1 cellular context compared by ENCODE assay signal in the genomic region with DNA sequence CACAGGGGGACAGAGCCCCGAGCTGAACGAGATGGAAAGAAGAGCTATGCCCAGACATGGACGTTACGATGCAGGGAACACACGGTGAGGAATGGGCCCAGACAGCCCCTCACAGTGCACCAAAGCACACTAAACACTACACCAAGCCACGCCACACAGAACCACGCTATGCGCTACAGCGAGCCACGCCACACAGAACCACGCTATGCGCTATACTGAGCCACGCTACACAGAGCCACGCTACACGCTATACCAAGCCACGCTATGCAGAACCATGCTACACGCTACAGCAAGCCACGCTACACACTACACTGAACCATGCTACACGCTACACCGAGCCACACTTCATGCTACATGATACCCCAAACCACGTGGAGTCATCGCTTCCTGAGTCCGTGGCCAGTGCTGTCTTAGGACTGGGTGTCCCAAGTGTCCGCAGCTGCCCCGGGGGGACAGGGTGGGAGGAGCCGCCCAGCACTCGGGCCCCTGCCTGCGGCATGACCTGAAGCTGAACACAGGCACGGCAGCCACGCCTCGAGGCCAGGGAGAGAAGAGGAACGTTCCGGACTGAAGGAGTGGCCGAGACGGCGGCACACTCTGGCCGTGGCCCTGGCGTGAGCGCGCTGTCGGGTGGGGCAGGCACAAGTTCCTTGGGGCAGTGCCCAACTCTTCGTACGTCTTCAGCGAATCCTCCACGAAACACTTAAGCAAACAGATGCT.
TF ChIP-seq lines count a peak whose summit lies in the region.

No MANE protein-coding gene starts in this region.

TF ChIP-seq in IMR-90, 13 proteins besides CTCF, POLR2A, EP300 and RAD21:
- TF ChIP-seq MAFK (IDR thresholded peaks at IDR 0.05; ENCODE audit: low read depth, low read length) (no peak), BHLHE40 (IDR thresholded peaks at IDR 0.05; ENCODE audit: low read depth, low read length) (no peak), NFE2L2 (IDR thresholded peaks at IDR 0.05; ENCODE audit: low read depth, low read length) (no peak), FOS (IDR thresholded peaks at IDR 0.05; ENCODE audit: low read depth, low read length) (no peak), RFX5 (IDR thresholded peaks at IDR 0.05; ENCODE audit: low read depth, low read length) (no peak), RCOR1 (IDR thresholded peaks at IDR 0.05; ENCODE audit: insufficient replicate concordance, low read length) (no peak), SMC3 (IDR thresholded peaks at IDR 0.05; ENCODE audit: low read depth, low read length) (no peak), MXI1 (IDR thresholded peaks at IDR 0.05; ENCODE audit: borderline replicate concordance, low read depth, low read length) (no peak), CHD1 (IDR thresholded peaks at IDR 0.05; ENCODE audit: low read depth, low read length) (no peak), CEBPB (IDR thresholded peaks at IDR 0.05; ENCODE audit: low read depth, low read length) (no peak), MAZ (IDR thresholded peaks at IDR 0.05; ENCODE audit: borderline replicate concordance, low read depth, low read length) (no peak)
- TF ChIP-seq, protein P1, sequence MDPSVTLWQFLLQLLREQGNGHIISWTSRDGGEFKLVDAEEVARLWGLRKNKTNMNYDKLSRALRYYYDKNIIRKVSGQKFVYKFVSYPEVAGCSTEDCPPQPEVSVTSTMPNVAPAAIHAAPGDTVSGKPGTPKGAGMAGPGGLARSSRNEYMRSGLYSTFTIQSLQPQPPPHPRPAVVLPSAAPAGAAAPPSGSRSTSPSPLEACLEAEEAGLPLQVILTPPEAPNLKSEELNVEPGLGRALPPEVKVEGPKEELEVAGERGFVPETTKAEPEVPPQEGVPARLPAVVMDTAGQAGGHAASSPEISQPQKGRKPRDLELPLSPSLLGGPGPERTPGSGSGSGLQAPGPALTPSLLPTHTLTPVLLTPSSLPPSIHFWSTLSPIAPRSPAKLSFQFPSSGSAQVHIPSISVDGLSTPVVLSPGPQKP (IDR thresholded peaks at IDR 0.05; ENCODE audit: borderline replicate concordance, low read depth, low read length), result no peak
- TF ChIP-seq, protein P2, sequence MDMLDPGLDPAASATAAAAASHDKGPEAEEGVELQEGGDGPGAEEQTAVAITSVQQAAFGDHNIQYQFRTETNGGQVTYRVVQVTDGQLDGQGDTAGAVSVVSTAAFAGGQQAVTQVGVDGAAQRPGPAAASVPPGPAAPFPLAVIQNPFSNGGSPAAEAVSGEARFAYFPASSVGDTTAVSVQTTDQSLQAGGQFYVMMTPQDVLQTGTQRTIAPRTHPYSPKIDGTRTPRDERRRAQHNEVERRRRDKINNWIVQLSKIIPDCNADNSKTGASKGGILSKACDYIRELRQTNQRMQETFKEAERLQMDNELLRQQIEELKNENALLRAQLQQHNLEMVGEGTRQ (IDR thresholded peaks at IDR 0.05; ENCODE audit: low read depth, low read length), result no peak
